Comparison of ENCODE assay signal across 19 cellular contexts in the genomic region with DNA sequence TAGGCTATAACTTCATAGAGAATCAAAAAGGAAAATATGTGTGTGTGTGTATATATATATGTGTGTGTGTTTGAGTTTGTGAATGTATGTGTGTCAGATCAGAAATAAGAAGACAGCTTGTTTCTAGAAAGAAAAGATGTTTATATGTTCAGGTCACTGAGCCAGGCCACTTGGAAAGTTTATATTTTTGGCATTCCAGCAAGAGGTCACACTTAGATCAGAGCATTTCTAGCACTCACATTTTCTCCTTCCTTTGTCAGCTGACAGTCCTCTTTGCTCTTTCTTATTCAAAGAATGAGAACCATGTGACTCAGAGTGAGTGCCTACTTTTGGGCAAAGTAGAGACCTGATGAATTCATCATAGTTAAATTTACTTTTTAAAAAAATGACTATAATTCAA. TPM values are rescaled to one million over a fixed set of nuclear protein-coding genes. Genes with fewer than 3 reads are reported as not detected.
A peak's percentile ranks its signal among the peaks of the same experiment; 100 is the strongest.
DNase-seq lines count a peak whose midpoint lies in the region; ATAC-seq and TF ChIP-seq lines count a peak whose summit lies in the region.
"Had no signal": no experiment of that assay in that cellular context is flagged by ENCODE, and none has a peak within 500 bp of the region (broad histone marks: within the 10 kb centered on the region; RNA-seq: fewer than 3 reads in every experiment).

No MANE protein-coding gene starts in this region.

- H3K9me3 ChIP-seq in adrenal gland (replicated peaks in 1 of 3) = no peaks in the 10 kb centered on the region

- no peak overlapping the region for H3K4me3 ChIP-seq in adrenal gland

- H3K4me1 ChIP-seq in adrenal gland (replicated peaks in 1 of 2) = peaks cover 6 to 8% of the 10 kb centered on the region in 2 donors

- peak; percentile 4 for DNase-seq in ELR (ENCODE audit: low read depth)
- DNase-seq in adrenal gland = no peak
- DNase-seq in foreskin melanocyte = peak; percentile 91
- DNase-seq in stimulated activated CD4-positive, alpha-beta T cell treated with anti-CD3 and anti-CD28 coated beads, Interleukin-4, amount 100 ng/mL, for 24 hours = no peak
- DNase-seq in DMS53 (lab: John Stamatoyannopoulos, UW) = no peak
- DNase-seq: C1 segment of cervical spinal cord; CD8-positive, alpha-beta memory T cell; DMS79; H9; Kasumi-1; NCI-H1105 treated with DMSO at 0.1 percent for 48 hours; NCI-H1694; NCI-H510A; NCI-H748 treated with DMSO at 0.1 percent for 48 hours; SHP77 had no signal

- peak overlapping the region; percentile 41 to 68 (median 62) for H3K27ac Mint-ChIP-seq in nephron
- H3K27ac Mint-ChIP-seq: CD8-positive, alpha-beta memory T cell; H9 had no signal

- H3K4me3 Mint-ChIP-seq in nephron = no peak overlapping the region
- H3K4me3 Mint-ChIP-seq: CD8-positive, alpha-beta memory T cell; H9 had no signal

- H3K27me3 Mint-ChIP-seq in nephron (ENCODE audit: low read depth) = no peaks in the 10 kb centered on the region

- no peaks in the 10 kb centered on the region for H3K27me3 ChIP-seq in adrenal gland

- ATAC-seq in HG02798 (IDR thresholded peaks at IDR 0.05; ENCODE audit: poor library complexity, unreplicated experiment) (no peak), HG03439 (IDR thresholded peaks at IDR 0.05; ENCODE audit: unreplicated experiment) (no peak)
- ATAC-seq: SK-N-SH treated with all-trans-retinoic acid at 6 μM for 48 hours had no signal

- intact Hi-C loops in adrenal gland (cut with DNase I) = no loop called here

- H3K36me3 Mint-ChIP-seq in nephron (ENCODE audit: low read depth) = peaks cover 25% of the 10 kb centered on the region

- peak overlapping the region in 3 of 5 donors; percentile 7 to 59 (median 55) for H3K27ac ChIP-seq in adrenal gland

- no peak for TF ChIP-seq POLR2A in adrenal gland (IDR thresholded peaks at IDR 0.05)

- peaks cover 30% of the 10 kb centered on the region for H3K9me3 Mint-ChIP-seq in nephron

- no peak for TF ChIP-seq CTCF in adrenal gland (IDR thresholded peaks at IDR 0.05)
- TF ChIP-seq CTCF in nephron (IDR thresholded peaks at IDR 0.05; ENCODE audit: unreplicated experiment in 3 of 3) = no peak

- no peaks in the 10 kb centered on the region for H3K36me3 ChIP-seq in adrenal gland (replicated peaks in 1 of 2)

- H3K4me1 Mint-ChIP-seq in nephron = peaks cover 9% of the 10 kb centered on the region
- H3K4me1 Mint-ChIP-seq: CD8-positive, alpha-beta memory T cell had no signal

RNA-seq across cellular contexts. Expression of gene RAB38, which starts 22.9 kb away (rescaled TPM):
- 10 to 100 TPM; 18.3 to 50.1 (median 27.9) TPM for total RNA-seq in adrenal gland
- 10 to 100 TPM in 2 of 3 donors, 1 to 10 TPM in 1; 7.9 to 63.8 (median 12.7) TPM for polyA plus RNA-seq in adrenal gland

Comparison
In these comparisons a context has a peak if more than half of its experiments do, and no peak if none do; other contexts are left out.
1. DNase-seq: peak in ELR (single experiment) and foreskin melanocyte (single experiment); none in adrenal gland (0 of 7), stimulated activated CD4-positive, alpha-beta T cell treated with anti-CD3 and anti-CD28 coated beads, Interleukin-4, amount 100 ng/mL, for 24 hours (single experiment) and DMS53 (single experiment).